ENCODE assay signal across 7 cellular contexts in genomic region chr7:128404826-128405344, GRCh38. TPM values are rescaled to one million over a fixed set of nuclear protein-coding genes. Genes with fewer than 3 reads are reported as not detected.
DNase-seq lines count a peak whose midpoint lies in the region; ATAC-seq and TF ChIP-seq lines count a peak whose summit lies in the region.

No MANE protein-coding gene starts in this region.

- H3K27ac ChIP-seq in Panc1 (ENCODE audit: low read length) (peak overlapping the region; percentile 82), osteoblast (ENCODE audit: low read depth, low read length) (peak overlapping the region; percentile 66)

- peaks cover 21% of the 10 kb centered on the region for H4K20me1 ChIP-seq in osteoblast (ENCODE audit: insufficient read depth, low read length)

- POLR2A ChIA-PET in Panc1 (lab: Charles Lee): no interaction called here

- H3K79me2 ChIP-seq in osteoblast (ENCODE audit: insufficient read depth, low read length): peaks cover 22% of the 10 kb centered on the region

- BruUV-seq in Panc1 (replicated peaks; lab: Mats Ljungman, UMichigan): no TSS peak

- peak overlapping the region; percentile 79 to 86 for H3K4me3 Mint-ChIP-seq in effector memory CD8-positive, alpha-beta T cell

- no peaks in the 10 kb centered on the region for H3K9me3 Mint-ChIP-seq in effector memory CD8-positive, alpha-beta T cell

- H3K27me3 ChIP-seq in Panc1 (ENCODE audit: control insufficient read depth, insufficient read depth, low read length) (no peaks in the 10 kb centered on the region), osteoblast (ENCODE audit: insufficient read depth, low read length) (no peaks in the 10 kb centered on the region)

- H3K4me3 ChIP-seq in GM12875 (ENCODE audit: low read depth, low read length) (peak overlapping the region; percentile 75), Panc1 (ENCODE audit: low read depth in 2 of 2, low read length in 2 of 2) (peak overlapping the region; percentile 62 to 68), osteoblast (ENCODE audit: insufficient read depth, low read length) (peak overlapping the region; percentile 84)

- peak overlapping the region; percentile 92 for H3K4me2 ChIP-seq in osteoblast (ENCODE audit: insufficient read depth, low read length)

- TF ChIP-seq CTCF in GM12875 (IDR thresholded peaks at IDR 0.05; ENCODE audit: borderline replicate concordance, insufficient read depth, low read depth, low read length) (no peak), Panc1 (IDR thresholded peaks at IDR 0.05) (no peak), osteoblast (IDR thresholded peaks at IDR 0.05; ENCODE audit: extremely low read depth, low read depth, low read length) (peak; percentile 31)

- in situ Hi-C loops in Panc1 (cut with HindIII; ENCODE audit: low pct_unique_long_range_greater_than_20kb, low sequenced_read_pairs): no loop called here

- H2AFZ ChIP-seq in osteoblast (ENCODE audit: low read length): peak overlapping the region; percentile 87

- DNase-seq in Panc1 (ENCODE audit: low read depth, low spot score): no peak
- DNase-seq in effector memory CD8-positive, alpha-beta T cell: no peak
- DNase-seq in osteoblast (ENCODE audit: insufficient read length, low spot score, missing footprints): peak; percentile 95
- no peak for DNase-seq in NCI-H128 (lab: John Stamatoyannopoulos, UW; ENCODE audit: unreplicated experiment)

- H3K36me3 Mint-ChIP-seq in effector memory CD8-positive, alpha-beta T cell (ENCODE audit: insufficient read depth): peaks cover 22% of the 10 kb centered on the region

- H3K9me3 ChIP-seq in Panc1 (ENCODE audit: control insufficient read depth, insufficient read depth, low read depth, low read length): no peaks in the 10 kb centered on the region
- H3K9me3 ChIP-seq in osteoblast (ENCODE audit: low read depth, low read length): no peaks in the 10 kb centered on the region

- intact Hi-C loops in Panc1 (cut with micrococcal nuclease; ENCODE audit: unreplicated experiment): no loop called here

- H3K4me1 ChIP-seq in Panc1 (ENCODE audit: control insufficient read depth, insufficient read depth, low read length) (peaks cover 35% of the 10 kb centered on the region), osteoblast (ENCODE audit: insufficient read depth, low read length) (peaks cover 16% of the 10 kb centered on the region)

- H3K4me1 Mint-ChIP-seq in effector memory CD8-positive, alpha-beta T cell (ENCODE audit: low read depth in 2 of 2): peaks cover 24 to 38% of the 10 kb centered on the region in 2 donors

- peak overlapping the region in 1 of 2 donors; percentile 85 for H3K27ac Mint-ChIP-seq in effector memory CD8-positive, alpha-beta T cell

- no peaks in the 10 kb centered on the region; the same call in 1 of the 2 replicates for H3K36me3 ChIP-seq in Panc1 (ENCODE audit: control insufficient read depth, insufficient read depth, low read length)
- H3K36me3 ChIP-seq in osteoblast (ENCODE audit: insufficient read depth, low read length): peaks cover 17% of the 10 kb centered on the region

- no peak for ATAC-seq in Panc1
- no peak for ATAC-seq in effector memory CD8-positive, alpha-beta T cell (replicated peaks)
- ATAC-seq in GM18498 (IDR thresholded peaks at IDR 0.05; ENCODE audit: unreplicated experiment): no peak
- no peak for ATAC-seq in HG02678 (IDR thresholded peaks at IDR 0.05; ENCODE audit: unreplicated experiment)

- CTCF ChIA-PET in Panc1 (lab: Charles Lee): interaction anchor here (0.6 kb wide), 1 partner anchor 66 kb away, joined by 8 read pairs; no protein-coding TSS in a partner anchor

- no peaks in the 10 kb centered on the region for H3K27me3 Mint-ChIP-seq in effector memory CD8-positive, alpha-beta T cell

RNA-seq across cellular contexts. Expression of gene IMPDH1, which starts 4.9 kb away (rescaled TPM):
- total RNA-seq in Panc1 (2021; ENCODE audit: unreplicated experiment) (114 TPM), osteoblast (31.5 and 35.8 TPM in 2 replicates)
- polyA plus RNA-seq in Panc1 (2012; ENCODE audit: insufficient read length): 176 TPM

RNA-seq across cellular contexts. Expression of gene PRRT4, which starts 43.4 kb away (rescaled TPM):
- total RNA-seq in Panc1 (2021; ENCODE audit: unreplicated experiment) (0.77 TPM), osteoblast (not detected in 2 replicates)
- 0.73 TPM for polyA plus RNA-seq in Panc1 (2012; ENCODE audit: insufficient read length)

RNA-seq across cellular contexts. Expression of gene HILPDA, which starts 50.8 kb away (rescaled TPM):
- 70.8 TPM for total RNA-seq in Panc1 (2021; ENCODE audit: unreplicated experiment)
- polyA plus RNA-seq in Panc1 (2012; ENCODE audit: insufficient read length): 67.0 TPM
- total RNA-seq in osteoblast: 10.9 and 13.8 TPM in 2 replicates
